ENCODE assay signal across 8 cellular contexts in genomic region chr2:241355983-241356870, GRCh38. TPM values are rescaled to one million over a fixed set of nuclear protein-coding genes. Genes with fewer than 3 reads are reported as not detected.
A peak's percentile ranks its signal among the peaks of the same experiment; 100 is the strongest.
DNase-seq lines count a peak whose midpoint lies in the region; ATAC-seq and TF ChIP-seq lines count a peak whose summit lies in the region.

TSS of gene FARP2 (plus strand) at chr2:241356285. CDS start at chr2:241373108, 16,823 bp downstream.

- H2AFZ ChIP-seq in H9 (ENCODE audit: low read length): no peak within 1 kb of the TSS

- H4K20me1 ChIP-seq in H9 (ENCODE audit: control insufficient read depth, insufficient read depth, insufficient read length): no peaks in the 10 kb centered on the region

- no peak within 1 kb of the TSS for H3T11ph ChIP-seq in H9 (ENCODE audit: low read length)

- TF ChIP-seq CTCF in H9 (conservative IDR thresholded peaks at IDR 0.05) (0 out of 3 replicates have a peak, but pooled peaks have one; percentile 13), natural killer cell (IDR thresholded peaks at IDR 0.05) (no peak)

- WGBS in H9 (ENCODE audit: extremely low coverage, insufficient read length, low lambda C conversion rate): no CpG with 5 or more reads among the region's 101 CpGs

- H3K79me1 ChIP-seq in H9 (ENCODE audit: insufficient read depth, low read depth, low read length, poor library complexity, severe bottlenecking): peaks cover 5% of the 10 kb centered on the region

- peaks cover 2% of the 10 kb centered on the region; the same call in 1 of the 2 replicates for H3K4me1 ChIP-seq in H9 (ENCODE audit: insufficient read depth, low read length)

- H3K27me3 Mint-ChIP-seq in H9 (ENCODE audit: low read depth) (no peaks in the 10 kb centered on the region), natural killer cell (ENCODE audit: low read depth in 2 of 2) (no peaks in the 10 kb centered on the region)

- no peak within 1 kb of the TSS for H4K8ac ChIP-seq in H9 (replicated peaks; ENCODE audit: insufficient read length, low read depth, low read length)

- no peaks in the 10 kb centered on the region for H3K27me3 ChIP-seq in H9 (ENCODE audit: insufficient read depth, low read length)

- H3K4me3 Mint-ChIP-seq in H9 (peak within 1 kb of the TSS; percentile 76 to 82), natural killer cell (peak within 1 kb of the TSS; percentile 84)

- TF ChIP-seq POLR2A in Raji (IDR thresholded peaks at IDR 0.05; ENCODE audit: insufficient read depth, low read depth, low read length): peak; percentile 91

- no peak within 1 kb of the TSS for H4K91ac ChIP-seq in H9 (ENCODE audit: insufficient read length, low read depth, low read length)

- no peak within 1 kb of the TSS for H2BK5ac ChIP-seq in H9 (ENCODE audit: insufficient read length, low read length)

- H3K79me2 ChIP-seq in H9 (ENCODE audit: insufficient read depth, low read length): peaks cover 7% of the 10 kb centered on the region; the same call in 1 of the 2 replicates

- no peak within 1 kb of the TSS for H2BK15ac ChIP-seq in H9 (ENCODE audit: low read depth, low read length)

- H3K4me2 ChIP-seq in H9 (ENCODE audit: insufficient read depth, insufficient read length, low read length): peak within 1 kb of the TSS; percentile 71

- H3K9me3 ChIP-seq in H9 (ENCODE audit: control insufficient read depth, low read depth, low read length): no peaks in the 10 kb centered on the region

- H3K18ac ChIP-seq in H9 (ENCODE audit: insufficient read length, low read depth, low read length): peak within 1 kb of the TSS; percentile 16

- H2AK5ac ChIP-seq in H9 (ENCODE audit: insufficient read length, low read length): no peak within 1 kb of the TSS

- no peak within 1 kb of the TSS for H3K23ac ChIP-seq in H9 (ENCODE audit: insufficient read length, low read depth, low read length)

- H3K14ac ChIP-seq in H9 (ENCODE audit: insufficient read depth, low read length): no peak within 1 kb of the TSS

- peak within 1 kb of the TSS; percentile 28 for H3K9ac ChIP-seq in H9 (ENCODE audit: extremely low read depth, insufficient read length, low read length)

- H3K27ac ChIP-seq in H9 (ENCODE audit: insufficient read length, low read depth, low read length): peak within 1 kb of the TSS; percentile 4

- DNase-seq in ELR (ENCODE audit: low read depth) (peak; percentile 98), H9 (peak; percentile 98), M059J (ENCODE audit: low read depth) (peak; percentile 91), fibroblast of peridontal ligament (ENCODE audit: extremely low read depth) (peak; percentile 97), natural killer cell (peak; percentile 93)
- DNase-seq in activated T-helper 9 cell treated with anti-CD3 and anti-CD28 coated beads, Interleukin-2, amount 50 U/mL, for 16 hours (ENCODE audit: low read depth): peak; percentile 95
- peak; percentile 91 to 98 (median 96) for DNase-seq in stimulated activated naive CD4-positive, alpha-beta T cell (lab: John Stamatoyannopoulos, UW)

- H2BK20ac ChIP-seq in H9 (ENCODE audit: low read depth, low read length, poor library complexity, severe bottlenecking): no peak within 1 kb of the TSS

- peak; percentile 92 to 97 (median 92) for ATAC-seq in natural killer cell

- no peak within 1 kb of the TSS for H3K4ac ChIP-seq in H9 (ENCODE audit: low read depth, low read length)

- peaks cover 43 to 49% of the 10 kb centered on the region in 2 experiments for H3K4me1 Mint-ChIP-seq in H9
- H3K4me1 Mint-ChIP-seq in natural killer cell: peaks cover 7 to 26% of the 10 kb centered on the region in 2 donors

- H2BK120ac ChIP-seq in H9 (ENCODE audit: low read depth, low read length, poor library complexity, severe bottlenecking): no peak within 1 kb of the TSS

- peak within 1 kb of the TSS; percentile 89 to 97 (median 91); a peak in 6 of 7 replicates for H3K27ac Mint-ChIP-seq in H9
- H3K27ac Mint-ChIP-seq in natural killer cell: peak within 1 kb of the TSS; percentile 79 to 85

- H2BK12ac ChIP-seq in H9 (ENCODE audit: insufficient read length, low read depth, low read length): no peak within 1 kb of the TSS

- intact Hi-C loops in natural killer cell (cut with micrococcal nuclease): loop anchor here (1.0 to 10.0 kb wide), 5 partner anchors 41 to 529 kb away; partner anchors contain the start of genes HDLBP, PASK and SEPTIN2

- H3K36me3 Mint-ChIP-seq in H9 (ENCODE audit: insufficient read depth in 1 of 3, low read depth in 3 of 3) (peaks cover 4 to 33% (median 25%) of the 10 kb centered on the region in 3 experiments; a peak in 5 of 7 replicates), natural killer cell (peaks cover 3% of the 10 kb centered on the region)

- H3K56ac ChIP-seq in H9 (ENCODE audit: insufficient read length, low read depth, low read length): no peak within 1 kb of the TSS

- H3K23me2 ChIP-seq in H9 (ENCODE audit: insufficient read length, low read depth, low read length, poor library complexity, severe bottlenecking): peaks cover 4% of the 10 kb centered on the region

- H3K9me3 Mint-ChIP-seq in H9 (no peaks in the 10 kb centered on the region), natural killer cell (no peaks in the 10 kb centered on the region)

- no peak within 1 kb of the TSS for H4K5ac ChIP-seq in H9 (ENCODE audit: insufficient read length, low read depth, low read length)

RNA-seq across cellular contexts. Expression of gene FARP2, which starts in this region (rescaled TPM):
- total RNA-seq in H9 (2021) (31.0 and 33.9 TPM in 2 replicates), natural killer cell (10 to 100 TPM; 26.8 to 40.6 (median 31.6) TPM)
- total RNA-seq in M059J (2014; rRNA removed; shearing (Covaris generic)): 12.8 and 17.0 TPM in 2 replicates

Comparison
In these comparisons a context has a peak if more than half of its experiments do, and no peak if none do; other contexts are left out.
1. Peak in every context shown above with its lines: DNase-seq, ATAC-seq and H3K27ac ChIP-seq.